ENCODE assay signal across 23 cellular contexts in genomic region chr17:79545251-79546005, GRCh38.
A peak's percentile ranks its signal among the peaks of the same experiment; 100 is the strongest.
DNase-seq lines count a peak whose midpoint lies in the region; ATAC-seq, FAIRE-seq and TF ChIP-seq lines count a peak whose summit lies in the region.
"Had no signal": no experiment of that assay in that cellular context is flagged by ENCODE, and none has a peak within 500 bp of the region (broad histone marks: within the 10 kb centered on the region; RNA-seq: fewer than 3 reads in every experiment).

No MANE protein-coding gene starts in this region.

- no peak for TF ChIP-seq CTCF in HepG2 (CRISPR knock-in tag; IDR thresholded peaks at IDR 0.05)

- H3K9ac ChIP-seq in HepG2 (ENCODE audit: insufficient read depth, low read depth, low read length), result no peak overlapping the region
- H3K9ac ChIP-seq: SK-N-SH had no signal

- H3K36me3 ChIP-seq in H7 (replicated peaks; ENCODE audit: control insufficient read depth, insufficient read depth, low read length) (no peaks in the 10 kb centered on the region), HepG2 (replicated peaks in 1 of 2; ENCODE audit: control insufficient read depth in 1 of 2, insufficient read depth in 2 of 2, low read length in 2 of 2) (no peaks in the 10 kb centered on the region)

- peaks cover 18 to 38% of the 10 kb centered on the region in 2 donors for H3K27me3 Mint-ChIP-seq in stimulated activated naive B cell treated with anti-CD40 and anti-IgM and Interleukin-4, amounts not matched to agents 10 μg/mL and 1 μg/mL and 100 μg/mL, for 72 hours

- H3K4me1 ChIP-seq in HepG2 (ENCODE audit: insufficient read depth, low read length), result no peaks in the 10 kb centered on the region
- H3K4me1 ChIP-seq: Caco-2 had no signal

- POLR2A ChIA-PET in HepG2 (lab: Yijun Ruan, JAX), result no interaction called here

- BruUV-seq in HepG2 (replicated peaks; lab: Mats Ljungman, UMichigan), result no TSS peak

- no peaks in the 10 kb centered on the region for H3K79me2 ChIP-seq in HepG2 (ENCODE audit: insufficient read depth, low read length)

- TF ChIP-seq RAD21 in HepG2 (CRISPR knock-in tag; IDR thresholded peaks at IDR 0.05), result no peak

- ATAC-seq in HepG2, result no peak
- ATAC-seq in stimulated activated naive B cell treated with anti-CD40 and anti-IgM and Interleukin-4, amounts not matched to agents 10 μg/mL and 1 μg/mL and 100 μg/mL, for 72 hours (replicated peaks), result no peak
- ATAC-seq: Panc1 had no signal

- no peaks in the 10 kb centered on the region for H3K36me3 Mint-ChIP-seq in stimulated activated naive B cell treated with anti-CD40 and anti-IgM and Interleukin-4, amounts not matched to agents 10 μg/mL and 1 μg/mL and 100 μg/mL, for 72 hours
- H3K36me3 Mint-ChIP-seq: CD4-positive, alpha-beta memory T cell had no signal

- no peaks in the 10 kb centered on the region for H3K9me3 ChIP-seq in HepG2 (ENCODE audit: low read length)
- H3K9me3 ChIP-seq: Caco-2, SK-N-SH had no signal

- no peaks in the 10 kb centered on the region; the same call in 1 of the 2 replicates for H4K20me1 ChIP-seq in HepG2 (ENCODE audit: insufficient read depth, low read length)

- no peaks in the 10 kb centered on the region for H3K27me3 ChIP-seq in H7 (ENCODE audit: control insufficient read depth, insufficient read depth, low read length)
- peaks cover 24 to 95% of the 10 kb centered on the region in 2 experiments for H3K27me3 ChIP-seq in HepG2 (ENCODE audit: control insufficient read depth in 1 of 2, insufficient read depth in 2 of 2, low read length in 2 of 2)

- CTCF ChIA-PET in HepG2 (lab: Yijun Ruan, JAX; ENCODE audit: low intra/inter-chr PET ratio, low total read pairs), result no interaction called here

- no peak overlapping the region for H2AFZ ChIP-seq in HepG2 (ENCODE audit: low read length)

- H3K4me3 ChIP-seq in H7 (ENCODE audit: insufficient read depth, low read depth, low read length), result no peak overlapping the region
- H3K4me3 ChIP-seq in HepG2 (replicated peaks in 1 of 3; ENCODE audit: insufficient read depth in 1 of 3, low read depth in 2 of 3, low read length in 3 of 3), result no peak overlapping the region

- intact Hi-C loops in HepG2 (cut with micrococcal nuclease; ENCODE audit: unreplicated experiment), result no loop called here

- H3K27ac ChIP-seq in angular gyrus (ENCODE audit: low read depth, low read length) (peak overlapping the region; percentile 49), HepG2 (ENCODE audit: extremely low read length, insufficient read depth, low read length) (no peak overlapping the region), temporal lobe (ENCODE audit: low read depth, low read length) (peak overlapping the region; percentile 76)

- no peak for TF ChIP-seq POLR2A in HepG2 (IDR thresholded peaks at IDR 0.05; ENCODE audit: insufficient read depth in 1 of 2, low read depth in 2 of 2, low read length in 2 of 2)

- FAIRE-seq in HepG2 (lab: Jason Lieb, UNC), result no peak
- FAIRE-seq: GM19239, H1 had no signal

- no peak overlapping the region for H3K4me2 ChIP-seq in HepG2 (ENCODE audit: low read depth, low read length)
- H3K4me2 ChIP-seq: SK-N-SH had no signal

- no peaks in the 10 kb centered on the region for H3K4me1 Mint-ChIP-seq in stimulated activated naive B cell treated with anti-CD40 and anti-IgM and Interleukin-4, amounts not matched to agents 10 μg/mL and 1 μg/mL and 100 μg/mL, for 72 hours
- H3K4me1 Mint-ChIP-seq: CD4-positive, alpha-beta memory T cell had no signal

- H3K27ac Mint-ChIP-seq in stimulated activated naive B cell treated with anti-CD40 and anti-IgM and Interleukin-4, amounts not matched to agents 10 μg/mL and 1 μg/mL and 100 μg/mL, for 72 hours, result no peak overlapping the region
- H3K27ac Mint-ChIP-seq: CD4-positive, alpha-beta memory T cell had no signal

- peak; percentile 53 for DNase-seq in H7
- no peak for DNase-seq in HepG2 (ENCODE audit: low spot score)
- DNase-seq in EL, result no peak
- no peak for DNase-seq in stimulated activated naive B cell treated with anti-CD40 and anti-IgM and Interleukin-4, amounts not matched to agents 10 μg/mL and 1 μg/mL and 100 μg/mL, for 72 hours
- no peak for DNase-seq in activated CD4-positive, CD25-positive, alpha-beta regulatory T cell (lab: John Stamatoyannopoulos, UW)
- DNase-seq: Caco-2; CD4-positive, alpha-beta memory T cell; DMS153; GF-D8; Karpas-422; MV-4-11; NCI-H1417; NCI-H1694 treated with DMSO at 0.1 percent for 48 hours; NCI-H2081 treated with DMSO at 0.1 percent for 48 hours; NCI-H69; NK-92 treated with Interleukin-12 subunit alpha and Interleukin-12 subunit beta, amount 100 ng/mL, for 24 hours; SIG-M5 had no signal

- no peaks in the 10 kb centered on the region for H3K9me3 Mint-ChIP-seq in stimulated activated naive B cell treated with anti-CD40 and anti-IgM and Interleukin-4, amounts not matched to agents 10 μg/mL and 1 μg/mL and 100 μg/mL, for 72 hours

- in situ Hi-C loops in HepG2 (cut with HindIII; ENCODE audit: extremely low pct_ligation_motif_present, low pct_unique_long_range_greater_than_20kb), result no loop called here

- TF ChIP-seq EP300 in HepG2 (IDR thresholded peaks at IDR 0.05; ENCODE audit: low read depth in 2 of 2, low read length in 2 of 2) (no peak), HepG2 (CRISPR knock-in tag; IDR thresholded peaks at IDR 0.05; ENCODE audit: borderline replicate concordance) (no peak)

- 6% methylated on average over 19 of the region's 20 CpGs for WGBS in HepG2 (ENCODE audit: low lambda C conversion rate)

- no peak overlapping the region for H3K4me3 Mint-ChIP-seq in stimulated activated naive B cell treated with anti-CD40 and anti-IgM and Interleukin-4, amounts not matched to agents 10 μg/mL and 1 μg/mL and 100 μg/mL, for 72 hours
- H3K4me3 Mint-ChIP-seq: CD4-positive, alpha-beta memory T cell had no signal

TF ChIP-seq in HepG2, 621 proteins besides CTCF, POLR2A, EP300 and RAD21:
- TF ChIP-seq MNT (IDR thresholded peaks at IDR 0.05), result peak; percentile 28; the same call in 1 of the 2 replicates
- TF ChIP-seq ZNF572 (CRISPR knock-in tag; IDR thresholded peaks at IDR 0.05), result no peak
- TF ChIP-seq EZH2 (conservative IDR thresholded peaks at IDR 0.05; ENCODE audit: low read depth, low read length), result peak; percentile 77
